20 cellular contexts compared by ENCODE assay signal in genomic region chr3:99933971-99934750, GRCh38.
"Had no signal": no experiment of that assay in that cellular context is flagged by ENCODE, and none has a peak within 500 bp of the region (broad histone marks: within the 10 kb centered on the region; RNA-seq: fewer than 3 reads in every experiment).

No MANE protein-coding gene starts in this region.

- ATAC-seq: foreskin keratinocyte; stimulated activated naive CD8-positive, alpha-beta T cell treated with anti-CD3 and anti-CD28 coated beads, Interleukin-15, Interleukin-2, amounts not matched to agents 100 U/mL and 50 U/mL, for 24 hours had no signal

- H3K9me3 ChIP-seq: thyroid gland had no signal

- H3K36me3 ChIP-seq: thyroid gland had no signal

- H3K4me3 Mint-ChIP-seq: activated CD4-positive, alpha-beta memory T cell treated with anti-CD3 and anti-CD28 coated beads for 36 hours; activated naive CD4-positive, alpha-beta T cell treated with anti-CD3 and anti-CD28 coated beads for 36 hours; activated naive CD8-positive, alpha-beta T cell treated with anti-CD3 and anti-CD28 coated beads, Interleukin-2, amount 10 ng/mL, durations not matched to agents 7 days and 5 days; memory B cell; naive B cell; neural crest cell had no signal

- H3K27me3 ChIP-seq: foreskin keratinocyte, thyroid gland had no signal

- H3K4me1 ChIP-seq: thyroid gland had no signal

- H3K4me3 ChIP-seq: thyroid gland had no signal

- H3K27ac Mint-ChIP-seq: activated CD4-positive, alpha-beta memory T cell treated with anti-CD3 and anti-CD28 coated beads for 36 hours; activated naive CD4-positive, alpha-beta T cell treated with anti-CD3 and anti-CD28 coated beads for 36 hours; activated naive CD8-positive, alpha-beta T cell treated with anti-CD3 and anti-CD28 coated beads, Interleukin-2, amount 10 ng/mL, durations not matched to agents 7 days and 5 days; memory B cell had no signal

- H3K9me3 Mint-ChIP-seq: activated CD4-positive, alpha-beta memory T cell treated with anti-CD3 and anti-CD28 coated beads for 36 hours; activated naive CD4-positive, alpha-beta T cell treated with anti-CD3 and anti-CD28 coated beads for 36 hours; activated naive CD8-positive, alpha-beta T cell treated with anti-CD3 and anti-CD28 coated beads, Interleukin-2, amount 10 ng/mL, durations not matched to agents 7 days and 5 days; memory B cell; naive B cell had no signal

- H3K36me3 Mint-ChIP-seq: activated CD4-positive, alpha-beta memory T cell treated with anti-CD3 and anti-CD28 coated beads for 36 hours; memory B cell; naive B cell had no signal

- H3K27me3 Mint-ChIP-seq: activated CD4-positive, alpha-beta memory T cell treated with anti-CD3 and anti-CD28 coated beads for 36 hours; activated naive CD8-positive, alpha-beta T cell treated with anti-CD3 and anti-CD28 coated beads, Interleukin-2, amount 10 ng/mL, durations not matched to agents 7 days and 5 days; memory B cell; naive B cell had no signal

- H3K27ac ChIP-seq: foreskin keratinocyte, thyroid gland had no signal

- DNase-seq: activated CD4-positive, alpha-beta memory T cell treated with anti-CD3 and anti-CD28 coated beads for 36 hours; activated CD4-positive, alpha-beta T cell treated with anti-CD3 and anti-CD28 coated beads for 48 hours; activated effector memory CD4-positive, alpha-beta T cell treated with Interleukin-2 at 50 U/mL for 16 hours; activated naive CD4-positive, alpha-beta T cell treated with anti-CD3 and anti-CD28 coated beads for 36 hours; activated naive CD8-positive, alpha-beta T cell treated with anti-CD3 and anti-CD28 coated beads, Interleukin-2, amount 10 ng/mL, durations not matched to agents 7 days and 5 days; activated T-cell treated with anti-CD3 and anti-CD28 coated beads, Interleukin-2, amount 50 U/mL, for 48 hours; amniotic stem cell; cortex of kidney; foreskin keratinocyte; hypothalamus; left ventricle myocardium superior; naive B cell; occipital lobe; posterior cingulate gyrus; stimulated activated CD4-positive, alpha-beta T cell treated with anti-CD3 and anti-CD28 coated beads, Interleukin-4, amount 100 ng/mL, for 4 hours; stimulated activated naive CD8-positive, alpha-beta T cell treated with anti-CD3 and anti-CD28 coated beads, Interleukin-15, Interleukin-2, amounts not matched to agents 100 U/mL and 50 U/mL, for 24 hours; T-helper 2 cell; thyroid gland had no signal
